In the genomic region with DNA sequence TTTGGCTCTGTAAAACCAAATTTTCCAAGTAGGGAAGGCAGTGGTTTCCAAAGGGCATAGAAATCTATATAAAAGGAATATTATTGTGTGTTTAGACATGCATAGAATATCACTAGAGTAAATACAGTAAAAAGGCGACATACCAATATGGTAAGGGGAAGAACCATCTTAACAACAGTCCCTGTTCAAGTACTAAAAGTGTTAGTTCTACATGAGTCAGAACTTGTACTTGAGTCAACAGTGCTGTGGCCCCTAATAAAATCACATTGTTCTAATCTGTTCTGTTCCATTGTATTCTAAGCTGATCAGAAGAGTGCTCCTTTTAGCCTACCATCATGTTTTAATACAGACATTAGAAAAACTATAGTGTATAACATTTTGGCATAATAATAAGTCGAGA, we compare ENCODE assay signal across 11 cellular contexts. TPM values are rescaled to one million over a fixed set of nuclear protein-coding genes. Genes with fewer than 3 reads are reported as not detected.
DNase-seq lines count a peak whose midpoint lies in the region; ATAC-seq and TF ChIP-seq lines count a peak whose summit lies in the region.
"Had no signal": no experiment of that assay in that cellular context is flagged by ENCODE, and none has a peak within 500 bp of the region (broad histone marks: within the 10 kb centered on the region; RNA-seq: fewer than 3 reads in every experiment).

No MANE protein-coding gene starts in this region.

- no peaks in the 10 kb centered on the region for H3K27me3 ChIP-seq in left lung

- intact Hi-C loops in left lung (cut with DNase I): no loop called here
- intact Hi-C loops in left cardiac atrium (cut with DNase I): no loop called here

- ATAC-seq in GM18517 (IDR thresholded peaks at IDR 0.05; ENCODE audit: unreplicated experiment) (peak; percentile 48), GM21447 (IDR thresholded peaks at IDR 0.05; ENCODE audit: unreplicated experiment) (peak; percentile 52), HG03354 (IDR thresholded peaks at IDR 0.05; ENCODE audit: poor library complexity, severe bottlenecking, unreplicated experiment) (peak; percentile 59), left lung (peak; percentile 72), left cardiac atrium (no peak)

- H3K27ac ChIP-seq in left lung: peak overlapping the region in 1 of 2 donors; percentile 15

- peaks cover 0 to 50% of the 10 kb centered on the region in 2 donors for H3K36me3 ChIP-seq in left lung

- no peak overlapping the region for H3K4me3 ChIP-seq in left lung

- DNase-seq in left lung: no peak
- no peak for DNase-seq in left cardiac atrium
- DNase-seq in OCI-M1 (lab: John Stamatoyannopoulos, UW): no peak
- DNase-seq in NCI-H2107 treated with DMSO at 0.1 percent for 48 hours (lab: John Stamatoyannopoulos, UW; ENCODE audit: unreplicated experiment): no peak
- DNase-seq: activated effector memory CD4-positive, alpha-beta T cell treated with Interleukin-2 at 50 U/mL for 16 hours; EL; NCI-H1694; substantia nigra had no signal

- TF ChIP-seq CTCF in left lung (IDR thresholded peaks at IDR 0.05): no peak

- peaks cover 0 to 20% of the 10 kb centered on the region in 2 donors for H3K4me1 ChIP-seq in left lung

- no peaks in the 10 kb centered on the region for H3K9me3 ChIP-seq in left lung

RNA-seq across cellular contexts. Expression of a gene that starts 36.1 kb away (rescaled TPM):
- 1 to 10 TPM; 4.7 to 8.9 TPM for total RNA-seq in left lung
- total RNA-seq in left cardiac atrium: 1 to 10 TPM; 2.9 to 3.6 TPM

Comparison
In these comparisons a context has a peak if more than half of its experiments do, and no peak if none do; other contexts are left out.
1. ATAC-seq: peak in GM18517 (single experiment), GM21447 (single experiment), HG03354 (single experiment) and left lung (single experiment); none in left cardiac atrium (0 of 2).